ENCODE assay signal across 8 cellular contexts in genomic region chr18:54710519-54711281, GRCh38.
"Had no signal": no experiment of that assay in that cellular context is flagged by ENCODE, and none has a peak within 500 bp of the region (broad histone marks: within the 10 kb centered on the region; RNA-seq: fewer than 3 reads in every experiment).

No MANE protein-coding gene starts in this region.

- H3K4me3 ChIP-seq: GM23248, K562 had no signal

- ATAC-seq: K562 had no signal

- H3K9ac ChIP-seq: GM23248 had no signal

- H3K27ac Mint-ChIP-seq: HFFc6 had no signal

- H3K4me3 Mint-ChIP-seq: H9, HFFc6 had no signal

- H3K27ac ChIP-seq: GM23248, HL-60 had no signal

- H2AFZ ChIP-seq: GM23248 had no signal

- H3K4me1 Mint-ChIP-seq: H9 had no signal

- H3K9me3 Mint-ChIP-seq: HFFc6 had no signal

- DNase-seq: GM23248, H9, HCEC 1CT, HFFc6, IMR-90, KG1 had no signal
